1 cellular context compared by ENCODE assay signal in the genomic region with DNA sequence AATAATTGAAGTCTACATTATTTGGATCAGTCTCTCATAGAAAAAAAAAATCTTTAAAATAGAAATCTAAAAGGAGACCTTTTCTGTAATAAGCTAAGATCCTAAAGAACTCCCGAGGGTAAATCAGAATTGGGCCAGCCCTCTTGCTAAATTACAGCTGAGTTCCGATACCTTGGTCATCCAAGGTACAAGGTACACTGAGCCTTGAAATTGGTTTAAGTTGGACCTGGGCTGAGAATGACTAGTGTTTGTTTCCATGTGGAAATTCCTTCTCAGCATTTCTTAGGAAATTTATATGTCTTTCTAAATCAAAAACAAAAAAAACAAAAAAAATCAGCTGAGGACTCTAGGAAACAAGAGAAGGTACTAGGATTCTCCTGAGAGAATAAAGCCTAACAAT.
TF ChIP-seq lines count a peak whose summit lies in the region.

No MANE protein-coding gene starts in this region.

TF ChIP-seq in IMR-90, 13 proteins besides CTCF, POLR2A, EP300 and RAD21:
- TF ChIP-seq RFX5 (IDR thresholded peaks at IDR 0.05; ENCODE audit: low read depth, low read length) (no peak), MAZ (IDR thresholded peaks at IDR 0.05; ENCODE audit: borderline replicate concordance, low read depth, low read length) (no peak), BHLHE40 (IDR thresholded peaks at IDR 0.05; ENCODE audit: low read depth, low read length) (no peak), SMC3 (IDR thresholded peaks at IDR 0.05; ENCODE audit: low read depth, low read length) (no peak), USF2 (IDR thresholded peaks at IDR 0.05; ENCODE audit: low read depth, low read length) (no peak), CEBPB (IDR thresholded peaks at IDR 0.05; ENCODE audit: low read depth, low read length) (no peak), NFE2L2 (IDR thresholded peaks at IDR 0.05; ENCODE audit: low read depth, low read length) (no peak), MXI1 (IDR thresholded peaks at IDR 0.05; ENCODE audit: borderline replicate concordance, low read depth, low read length) (no peak), ELK1 (IDR thresholded peaks at IDR 0.05; ENCODE audit: borderline replicate concordance, low read depth, low read length) (no peak)
